Comparison of ENCODE assay signal across 22 cellular contexts in genomic region chr19:6312018-6312417, GRCh38. TPM values are rescaled to one million over a fixed set of nuclear protein-coding genes. Genes with fewer than 3 reads are reported as not detected.
DNase-seq lines count a peak whose midpoint lies in the region; TF ChIP-seq lines count a peak whose summit lies in the region.
"Had no signal": no experiment of that assay in that cellular context is flagged by ENCODE, and none has a peak within 500 bp of the region (broad histone marks: within the 10 kb centered on the region; RNA-seq: fewer than 3 reads in every experiment).

No MANE protein-coding gene starts in this region.

- H3K27me3 ChIP-seq in H7 (ENCODE audit: control insufficient read depth, insufficient read depth, low read length) = no peaks in the 10 kb centered on the region

- in situ Hi-C loops in SK-MEL-5 (cut with HindIII; ENCODE audit: low pct_unique_long_range_greater_than_20kb, low sequenced_read_pairs) = no loop called here

- peak; percentile 25 for TF ChIP-seq CTCF in fibroblast of villous mesenchyme (IDR thresholded peaks at IDR 0.05; ENCODE audit: insufficient read depth, low read depth, low read length)

- DNase-seq in AG20443 (ENCODE audit: low spot score) (peak; percentile 18), H7 (peak; percentile 54), SK-MEL-5 (ENCODE audit: low read depth, low spot score) (peak; percentile 24), fibroblast of villous mesenchyme (ENCODE audit: low read depth) (no peak), NCI-H1092 treated with DMSO at 0.1 percent for 48 hours (lab: John Stamatoyannopoulos, UW) (no peak), NCI-H2081 treated with DMSO at 0.1 percent for 48 hours (lab: John Stamatoyannopoulos, UW) (no peak), superior temporal gyrus (ENCODE audit: extremely low spot score) (no peak)
- DNase-seq: activated CD8-positive, alpha-beta T cell treated with anti-CD3 and anti-CD28 coated beads, Interleukin-2, amount 10 ng/mL, durations not matched to agents 7 days and 5 days; activated T-cell treated with anti-CD3 and anti-CD28 coated beads, Interleukin-2, amount 50 U/mL, for 1 hour; AML-193; CD8-positive, alpha-beta T cell; heart right ventricle; NCI-H1436; NK-92 treated with Interleukin-12 subunit alpha and Interleukin-12 subunit beta, amount 100 ng/mL, for 24 hours; T-helper 9 cell had no signal

- no peaks in the 10 kb centered on the region for H3K36me3 ChIP-seq in H7 (replicated peaks; ENCODE audit: control insufficient read depth, insufficient read depth, low read length)
- H3K36me3 ChIP-seq: heart right ventricle had no signal

- no peak overlapping the region for H3K4me3 ChIP-seq in H7 (ENCODE audit: insufficient read depth, low read depth, low read length)
- H3K4me3 ChIP-seq in fibroblast of villous mesenchyme (ENCODE audit: low read depth, low read length) = no peak overlapping the region
- H3K4me3 ChIP-seq: heart right ventricle had no signal

RNA-seq across cellular contexts. Expression of gene ACER1, which starts 21.4 kb away (rescaled TPM):
- total RNA-seq in H7 (2014; rRNA removed; shearing (Covaris generic)) = not detected in 2 replicates
- total RNA-seq in SK-MEL-5 (2014; rRNA removed; shearing (Covaris generic)) = not detected in 2 replicates
- polyA plus RNA-seq in SK-MEL-5 (2015; cell fraction: cytosol; rRNA removed) = not detected in 2 replicates
- polyA plus RNA-seq in SK-MEL-5 (2015; cell fraction: nucleus; rRNA removed) = not detected in 2 replicates
- not detected in 2 replicates for total RNA-seq in fibroblast of villous mesenchyme
- total RNA-seq: dermis microvascular lymphatic vessel endothelial cell, heart right ventricle, liver, MCF 10A, NCI-H460, neural crest cell, progenitor cell of endocrine pancreas, temporal lobe had no signal
- polyA plus RNA-seq: heart right ventricle had no signal

RNA-seq across cellular contexts. Expression of gene MLLT1, which starts 32.2 kb away (rescaled TPM):
- 16.1 and 17.3 TPM in 2 replicates for total RNA-seq in H7 (2014; rRNA removed; shearing (Covaris generic))
- 5.8 and 6.4 TPM in 2 replicates for total RNA-seq in SK-MEL-5 (2014; rRNA removed; shearing (Covaris generic))
- polyA plus RNA-seq in SK-MEL-5 (2015; cell fraction: cytosol; rRNA removed) = 33.3 and 42.7 TPM in 2 replicates
- polyA plus RNA-seq in SK-MEL-5 (2015; cell fraction: nucleus; rRNA removed) = 28.5 and 35.8 TPM in 2 replicates
- total RNA-seq in fibroblast of villous mesenchyme = 11.9 and 12.5 TPM in 2 replicates

RNA-seq across cellular contexts. Expression of gene CLPP, which starts 49.3 kb away (rescaled TPM):
- total RNA-seq in H7 (2014; rRNA removed; shearing (Covaris generic)) = 90.1 and 95.6 TPM in 2 replicates
- total RNA-seq in SK-MEL-5 (2014; rRNA removed; shearing (Covaris generic)) = 65.0 and 74.3 TPM in 2 replicates
- 104 and 152 TPM in 2 replicates for polyA plus RNA-seq in SK-MEL-5 (2015; cell fraction: cytosol; rRNA removed)
- polyA plus RNA-seq in SK-MEL-5 (2015; cell fraction: nucleus; rRNA removed) = 22.1 and 35.3 TPM in 2 replicates
- total RNA-seq in fibroblast of villous mesenchyme = 35.4 and 38.3 TPM in 2 replicates

Comparison
In these comparisons a context has a peak if more than half of its experiments do, and no peak if none do; other contexts are left out.
1. DNase-seq: peak in AG20443 (single experiment), H7 (single experiment) and SK-MEL-5 (single experiment); none in fibroblast of villous mesenchyme (single experiment), NCI-H1092 treated with DMSO at 0.1 percent for 48 hours (single experiment), NCI-H2081 treated with DMSO at 0.1 percent for 48 hours (single experiment) and superior temporal gyrus (single experiment).